ENCODE assay signal across 21 cellular contexts in genomic region chr3:164479978-164480377, GRCh38.
"Had no signal": no experiment of that assay in that cellular context is flagged by ENCODE, and none has a peak within 500 bp of the region (broad histone marks: within the 10 kb centered on the region; RNA-seq: fewer than 3 reads in every experiment).

No MANE protein-coding gene starts in this region.

- ATAC-seq: heart left ventricle; left lobe of liver; naive thymus-derived CD8-positive, alpha-beta T cell; sciatic nerve; stimulated activated memory B cell treated with anti-CD40 and anti-IgM and Interleukin-4, amounts not matched to agents 10 μg/mL and 1 μg/mL and 100 μg/mL, for 72 hours had no signal

- FAIRE-seq: endothelial cell of umbilical vein had no signal

- DNase-seq: dermis blood vessel endothelial cell; erythroblast; foreskin melanocyte; heart left ventricle; hippocampal formation; kidney glomerular epithelial cell; mammary epithelial cell; naive thymus-derived CD8-positive, alpha-beta T cell; posterior cingulate gyrus; spleen; stimulated activated CD4-positive, alpha-beta T cell treated with anti-CD3 and anti-CD28 coated beads, Interleukin-15, amount 100 ng/mL, for 24 hours; stimulated activated CD4-positive, alpha-beta T cell treated with anti-CD3 and anti-CD28 coated beads, Interleukin-1b, Interleukin-23, amount 100 ng/mL, for 48 hours; stimulated activated CD4-positive, alpha-beta T cell treated with anti-CD3 and anti-CD28 coated beads, Interleukin-4, amount 100 ng/mL, for 24 hours; tibial artery; upper lobe of left lung; uterus had no signal

- H3K27ac ChIP-seq: heart left ventricle, neutrophil, spleen, tibial artery, upper lobe of left lung, uterus had no signal
